In genomic region chr6:24900917-24901697, GRCh38 we compare ENCODE assay signal across 1 cellular context.
TF ChIP-seq lines count a peak whose summit lies in the region.

No MANE protein-coding gene starts in this region.

TF ChIP-seq in liver, 16 proteins besides CTCF, POLR2A, EP300 and RAD21 (continued from another document):
- TF ChIP-seq REST (IDR thresholded peaks at IDR 0.05) (no peak), HNF4A (conservative IDR thresholded peaks at IDR 0.05) (no peak), NR2F2 (IDR thresholded peaks at IDR 0.05) (peak; percentile 21), FOXA1 (IDR thresholded peaks at IDR 0.05) (no peak), GABPA (IDR thresholded peaks at IDR 0.05 in 1 of 2, conservative IDR thresholded peaks at IDR 0.05 in 1 of 2) (no peak), FOXA2 (IDR thresholded peaks at IDR 0.05) (no peak), HNF4G (IDR thresholded peaks at IDR 0.05) (no peak), YY1 (IDR thresholded peaks at IDR 0.05) (no peak)
